ENCODE assay signal across 13 cellular contexts in genomic region chr5:119316116-119316515, GRCh38. TPM values are rescaled to one million over a fixed set of nuclear protein-coding genes. Genes with fewer than 3 reads are reported as not detected.
DNase-seq lines count a peak whose midpoint lies in the region; ATAC-seq and TF ChIP-seq lines count a peak whose summit lies in the region.
"Had no signal": no experiment of that assay in that cellular context is flagged by ENCODE, and none has a peak within 500 bp of the region (broad histone marks: within the 10 kb centered on the region; RNA-seq: fewer than 3 reads in every experiment).

No MANE protein-coding gene starts in this region.

- peak; percentile 21 for DNase-seq in stimulated activated naive CD4-positive, alpha-beta T cell treated with Interleukin-2 at 50 U/mL for 16 hours (lab: John Stamatoyannopoulos, UW)
- no peak for DNase-seq in stimulated activated naive CD4-positive, alpha-beta T cell (lab: John Stamatoyannopoulos, UW)
- peak; percentile 75 for DNase-seq in activated CD8-positive, alpha-beta T cell treated with anti-CD3 and anti-CD28 coated beads for 36 hours
- no peak for DNase-seq in immature natural killer cell
- no peak for DNase-seq in GDM1 (lab: John Stamatoyannopoulos, UW)
- DNase-seq: activated CD4-positive, CD25-positive, alpha-beta regulatory T cell treated with anti-CD3 and anti-CD28 coated beads, Interleukin-2, amount 50 U/mL, for 72 hours; foreskin melanocyte; NCI-H2029; NCI-H526 treated with DMSO at 0.1 percent for 48 hours; sigmoid colon had no signal

- peaks cover 1% of the 10 kb centered on the region for H3K9me3 Mint-ChIP-seq in activated CD8-positive, alpha-beta T cell treated with anti-CD3 and anti-CD28 coated beads for 36 hours
- no peaks in the 10 kb centered on the region for H3K9me3 Mint-ChIP-seq in immature natural killer cell

- WGBS in gastroesophageal sphincter (ENCODE audit: low coverage in 1 of 2), 2 donors: 100% methylated on average over 1 to 5 of the region's 8 CpGs

- H3K27ac ChIP-seq in gastroesophageal sphincter: no peak overlapping the region
- H3K27ac ChIP-seq: sigmoid colon had no signal

- H3K4me1 ChIP-seq in gastroesophageal sphincter: peaks cover 0 to 30% (median 4%) of the 10 kb centered on the region in 3 donors

- no peak for TF ChIP-seq POLR2A in gastroesophageal sphincter (IDR thresholded peaks at IDR 0.05)

- no peaks in the 10 kb centered on the region for H3K27me3 ChIP-seq in gastroesophageal sphincter
- H3K27me3 ChIP-seq: sigmoid colon had no signal

- peaks cover 93% of the 10 kb centered on the region for H3K4me1 Mint-ChIP-seq in activated CD8-positive, alpha-beta T cell treated with anti-CD3 and anti-CD28 coated beads for 36 hours (ENCODE audit: low read depth)
- peaks cover 86 to 91% of the 10 kb centered on the region in 2 donors for H3K4me1 Mint-ChIP-seq in immature natural killer cell

- POLR2A ChIA-PET in activated CD8-positive, alpha-beta T cell treated with anti-CD3 and anti-CD28 coated beads for 36 hours (lab: Charles Lee): interaction anchor here (0.6 to 2.4 kb wide), 16 partner anchors 8 to 59 kb away, joined by 3 to 9 read pairs (median 6); partner anchors contain the start of gene TNFAIP8

- CTCF ChIA-PET in activated CD8-positive, alpha-beta T cell treated with anti-CD3 and anti-CD28 coated beads for 36 hours (lab: Charles Lee): interaction anchor here (0.7 to 7.1 kb wide), 32 partner anchors 8 to 328 kb away, joined by 3 to 92 read pairs (median 8); partner anchors contain the start of gene DTWD2

- H3K27me3 Mint-ChIP-seq in activated CD8-positive, alpha-beta T cell treated with anti-CD3 and anti-CD28 coated beads for 36 hours: no peaks in the 10 kb centered on the region
- no peaks in the 10 kb centered on the region for H3K27me3 Mint-ChIP-seq in immature natural killer cell (ENCODE audit: low read depth in 3 of 3)

- intact Hi-C loops in activated CD8-positive, alpha-beta T cell treated with anti-CD3 and anti-CD28 coated beads for 36 hours (cut with micrococcal nuclease): loop anchor here (5.0 kb wide), 1 partner anchor 96 kb away; no protein-coding TSS in a partner anchor

- TF ChIP-seq CTCF in activated CD8-positive, alpha-beta T cell treated with anti-CD3 and anti-CD28 coated beads for 36 hours (IDR thresholded peaks at IDR 0.05): no peak
- no peak for TF ChIP-seq CTCF in gastroesophageal sphincter (IDR thresholded peaks at IDR 0.05)

- H3K4me3 Mint-ChIP-seq in activated CD8-positive, alpha-beta T cell treated with anti-CD3 and anti-CD28 coated beads for 36 hours: peak overlapping the region; percentile 38
- H3K4me3 Mint-ChIP-seq in immature natural killer cell: peak overlapping the region in 3 of 5 donors; percentile 12 to 29 (median 27)

- H3K4me3 ChIP-seq in gastroesophageal sphincter: no peak overlapping the region
- H3K4me3 ChIP-seq: sigmoid colon had no signal

- peak overlapping the region; percentile 81 for H3K27ac Mint-ChIP-seq in activated CD8-positive, alpha-beta T cell treated with anti-CD3 and anti-CD28 coated beads for 36 hours
- peak overlapping the region; percentile 65 to 89 (median 83) for H3K27ac Mint-ChIP-seq in immature natural killer cell

- peak; percentile 56 for ATAC-seq in activated CD8-positive, alpha-beta T cell treated with anti-CD3 and anti-CD28 coated beads for 36 hours
- ATAC-seq in HG03457 (IDR thresholded peaks at IDR 0.05; ENCODE audit: unreplicated experiment): no peak
- no peak for ATAC-seq in GM19467 (IDR thresholded peaks at IDR 0.05; ENCODE audit: unreplicated experiment)
- no peak for ATAC-seq in gastroesophageal sphincter

- no peaks in the 10 kb centered on the region for H3K36me3 ChIP-seq in gastroesophageal sphincter
- H3K36me3 ChIP-seq: sigmoid colon had no signal

- H3K36me3 Mint-ChIP-seq in activated CD8-positive, alpha-beta T cell treated with anti-CD3 and anti-CD28 coated beads for 36 hours (ENCODE audit: low read depth): peaks cover 49% of the 10 kb centered on the region
- H3K36me3 Mint-ChIP-seq in immature natural killer cell: peaks cover 0 to 5% (median 0%) of the 10 kb centered on the region in 3 donors

- no peak for TF ChIP-seq EP300 in gastroesophageal sphincter (IDR thresholded peaks at IDR 0.05)

- H3K9me3 ChIP-seq in gastroesophageal sphincter: no peaks in the 10 kb centered on the region
- H3K9me3 ChIP-seq: sigmoid colon had no signal

RNA-seq across cellular contexts. Expression of gene TNFAIP8, which starts 39.7 kb away (rescaled TPM):
- total RNA-seq in activated CD8-positive, alpha-beta T cell treated with anti-CD3 and anti-CD28 coated beads for 36 hours: 100 to 1,000 TPM; 135 to 141 TPM
- 100 to 1,000 TPM in 2 of 3 donors, 10 to 100 TPM in 1; 99.7 to 162 (median 132) TPM for polyA plus RNA-seq in immature natural killer cell
- total RNA-seq in gastroesophageal sphincter: 10 to 100 TPM; 25.4 to 76.7 (median 31.6) TPM

Comparison
In these comparisons a context has a peak if more than half of its experiments do, and no peak if none do; other contexts are left out.
1. DNase-seq: peak in stimulated activated naive CD4-positive, alpha-beta T cell treated with Interleukin-2 at 50 U/mL for 16 hours (single experiment) and activated CD8-positive, alpha-beta T cell treated with anti-CD3 and anti-CD28 coated beads for 36 hours (single experiment); none in stimulated activated naive CD4-positive, alpha-beta T cell (0 of 6), immature natural killer cell (0 of 3) and GDM1 (single experiment).